20 cellular contexts compared by ENCODE assay signal in genomic region chr5:103724272-103724671, GRCh38.
DNase-seq lines count a peak whose midpoint lies in the region; ATAC-seq, FAIRE-seq and TF ChIP-seq lines count a peak whose summit lies in the region.
"Had no signal": no experiment of that assay in that cellular context is flagged by ENCODE, and none has a peak within 500 bp of the region (broad histone marks: within the 10 kb centered on the region; RNA-seq: fewer than 3 reads in every experiment).

No MANE protein-coding gene starts in this region.

- no peaks in the 10 kb centered on the region for H3K27me3 ChIP-seq in pancreas
- no peaks in the 10 kb centered on the region for H3K27me3 ChIP-seq in CD4-positive, alpha-beta T cell (ENCODE audit: control insufficient read depth, insufficient read depth, low read length)
- H3K27me3 ChIP-seq: BLaER1 treated with 17β-estradiol and CSF1 and Interleukin-3, amounts not matched to agents 10 nM and 100 nM had no signal

- no peaks in the 10 kb centered on the region for H3K36me3 Mint-ChIP-seq in CD4-positive, alpha-beta T cell (ENCODE audit: low read depth)
- H3K36me3 Mint-ChIP-seq: CD8-positive, alpha-beta memory T cell had no signal

- FAIRE-seq in G401.6 (lab: Jason Lieb, UNC) (peak; percentile 72), pancreas (lab: Jason Lieb, UNC) (no peak)
- FAIRE-seq: GM12891, GM19239, H1 had no signal

- H3K27ac Mint-ChIP-seq in CD4-positive, alpha-beta T cell, result no peak overlapping the region
- H3K27ac Mint-ChIP-seq: B cell; CD8-positive, alpha-beta memory T cell; H9 had no signal

- ATAC-seq in pancreas (peak in 3 of 4 donors; percentile 35 to 73 (median 58)), HG02588 (IDR thresholded peaks at IDR 0.05; ENCODE audit: unreplicated experiment) (no peak)
- ATAC-seq in CD4-positive, alpha-beta T cell (ENCODE audit: poor library complexity), result no peak

- peaks cover 0 to 4% (median 0%) of the 10 kb centered on the region in 4 donors for H3K9me3 ChIP-seq in pancreas
- H3K9me3 ChIP-seq in CD4-positive, alpha-beta T cell (ENCODE audit: control insufficient read depth, low read length), result peaks cover 5% of the 10 kb centered on the region

- no peaks in the 10 kb centered on the region for H3K4me1 Mint-ChIP-seq in CD4-positive, alpha-beta T cell (ENCODE audit: low read depth)
- H3K4me1 Mint-ChIP-seq: B cell; CD8-positive, alpha-beta memory T cell had no signal

- no peaks in the 10 kb centered on the region for H3K36me3 ChIP-seq in pancreas
- H3K36me3 ChIP-seq: BLaER1 treated with 17β-estradiol and CSF1 and Interleukin-3, amounts not matched to agents 10 nM and 100 nM had no signal

- no peak for TF ChIP-seq CTCF in choroid plexus epithelial cell (conservative IDR thresholded peaks at IDR 0.05; ENCODE audit: low read depth, low read length)
- TF ChIP-seq CTCF in pancreas (IDR thresholded peaks at IDR 0.05), result no peak
- no peak for TF ChIP-seq CTCF in CD4-positive, alpha-beta T cell (IDR thresholded peaks at IDR 0.05)

- peak in 2 of 3 experiments; percentile 1 to 33 for DNase-seq in NCI-H1417 (lab: John Stamatoyannopoulos, UW)
- DNase-seq in NCI-H1417 treated with DMSO at 0.1 percent for 48 hours (lab: John Stamatoyannopoulos, UW), result no peak
- peak; percentile 6 for DNase-seq in choroid plexus epithelial cell (ENCODE audit: low read depth)
- no peak for DNase-seq in pancreas
- no peak for DNase-seq in CD4-positive, alpha-beta T cell
- DNase-seq: 8988T; CD8-positive, alpha-beta memory T cell; COR-L47; DMS 273 treated with DMSO at 0.1 percent for 48 hours; DMS53; DND-41; EL; H9 had no signal

- peaks cover 10% of the 10 kb centered on the region for H3K9me3 Mint-ChIP-seq in CD4-positive, alpha-beta T cell

- POLR2A ChIA-PET in CD4-positive, alpha-beta T cell (lab: Charles Lee), result no interaction called here

- intact Hi-C loops in pancreas (cut with DNase I), result no loop called here
- intact Hi-C loops in CD4-positive, alpha-beta T cell (cut with DNase I, micrococcal nuclease), result no loop called here

- no peak overlapping the region for H3K27ac ChIP-seq in pancreas
- no peak overlapping the region for H3K27ac ChIP-seq in CD4-positive, alpha-beta T cell (ENCODE audit: low read depth, low read length)
- H3K27ac ChIP-seq: BLaER1 treated with 17β-estradiol and CSF1 and Interleukin-3, amounts not matched to agents 10 nM and 100 nM had no signal

- H3K4me1 ChIP-seq in pancreas, result no peaks in the 10 kb centered on the region
- H3K4me1 ChIP-seq: BLaER1 treated with 17β-estradiol and CSF1 and Interleukin-3, amounts not matched to agents 10 nM and 100 nM had no signal

- CTCF ChIA-PET in CD4-positive, alpha-beta T cell (lab: Charles Lee), result interaction anchor here (0.6 to 0.7 kb wide), 2 partner anchors 12 to 21 kb away, joined by 3 read pairs; no protein-coding TSS in a partner anchor

- no peak overlapping the region for H3K4me3 Mint-ChIP-seq in CD4-positive, alpha-beta T cell
- H3K4me3 Mint-ChIP-seq: B cell; CD8-positive, alpha-beta memory T cell; H9 had no signal

- no peaks in the 10 kb centered on the region for H3K27me3 Mint-ChIP-seq in CD4-positive, alpha-beta T cell
- H3K27me3 Mint-ChIP-seq: B cell; CD8-positive, alpha-beta memory T cell had no signal

- H3K4me3 ChIP-seq in choroid plexus epithelial cell (ENCODE audit: low read depth, low read length), result no peak overlapping the region
- H3K4me3 ChIP-seq in pancreas, result no peak overlapping the region
- H3K4me3 ChIP-seq: BLaER1 treated with 17β-estradiol and CSF1 and Interleukin-3, amounts not matched to agents 10 nM and 100 nM had no signal

Comparison
In these comparisons a context has a peak if more than half of its experiments do, and no peak if none do; other contexts are left out.
1. DNase-seq: peak in NCI-H1417 (2 of 3) and choroid plexus epithelial cell (single experiment); none in NCI-H1417 treated with DMSO at 0.1 percent for 48 hours (single experiment), pancreas (0 of 6) and CD4-positive, alpha-beta T cell (0 of 10).
2. ATAC-seq: peak in pancreas (3 of 4); none in CD4-positive, alpha-beta T cell (single experiment) and HG02588 (single experiment).